ENCODE assay signal across 9 cellular contexts in the genomic region with DNA sequence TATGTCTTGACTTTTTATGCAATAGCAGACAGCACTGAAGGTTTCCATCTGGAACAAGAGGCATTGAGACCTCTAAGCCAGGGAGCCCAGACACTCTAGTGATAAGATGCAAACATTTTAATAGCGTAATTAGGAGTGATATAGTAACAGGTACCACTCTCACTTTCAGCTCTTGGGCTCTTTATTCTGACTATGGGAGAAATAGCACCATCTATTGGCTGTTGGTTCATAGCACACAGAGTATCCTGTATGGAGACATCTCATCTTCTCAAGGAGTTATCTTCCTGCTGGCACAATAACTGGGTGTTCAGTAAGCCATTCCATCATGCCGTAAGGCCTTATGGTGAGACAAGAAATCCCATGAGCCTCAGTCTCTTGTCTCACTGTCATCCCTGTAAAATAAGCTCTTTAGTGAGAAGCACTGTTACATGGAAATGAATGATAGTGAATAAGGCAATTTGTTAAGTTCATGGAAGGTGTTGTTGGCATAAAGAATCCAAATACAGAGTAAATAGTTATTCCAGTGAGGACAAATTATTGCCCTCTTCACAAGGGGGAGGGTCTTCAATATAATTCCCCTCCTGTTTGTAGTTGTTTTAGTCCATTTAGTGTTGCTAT. TPM values are rescaled to one million over a fixed set of nuclear protein-coding genes. Genes with fewer than 3 reads are reported as not detected.
DNase-seq lines count a peak whose midpoint lies in the region; ATAC-seq and TF ChIP-seq lines count a peak whose summit lies in the region.
"Had no signal": no experiment of that assay in that cellular context is flagged by ENCODE, and none has a peak within 500 bp of the region (broad histone marks: within the 10 kb centered on the region; RNA-seq: fewer than 3 reads in every experiment).

No MANE protein-coding gene starts in this region.

- H3K9me2 ChIP-seq in SU-DHL-6 (replicated peaks; ENCODE audit: insufficient read depth, low read length), result no peaks in the 10 kb centered on the region

- no peak overlapping the region for H3K27ac ChIP-seq in SU-DHL-6 (ENCODE audit: low read depth, low read length)

- H3K4me3 Mint-ChIP-seq in effector memory CD8-positive, alpha-beta T cell, result no peak overlapping the region
- H3K4me3 Mint-ChIP-seq: IgD-negative memory B cell had no signal

- H3K9me3 Mint-ChIP-seq in effector memory CD8-positive, alpha-beta T cell, result no peaks in the 10 kb centered on the region

- no peaks in the 10 kb centered on the region for H3K9me3 ChIP-seq in BE2C
- no peaks in the 10 kb centered on the region for H3K9me3 ChIP-seq in SU-DHL-6 (ENCODE audit: insufficient read depth, low read length)

- H3K9ac ChIP-seq in SU-DHL-6 (ENCODE audit: low read length), result no peak overlapping the region

- H3K27ac Mint-ChIP-seq in effector memory CD8-positive, alpha-beta T cell, result no peak overlapping the region

- peaks cover 17% of the 10 kb centered on the region for H3K4me1 ChIP-seq in BE2C

- peaks cover 3% of the 10 kb centered on the region for H3K36me3 Mint-ChIP-seq in effector memory CD8-positive, alpha-beta T cell (ENCODE audit: insufficient read depth)

- no peak overlapping the region for H3K4me2 ChIP-seq in SU-DHL-6 (ENCODE audit: low read depth, low read length, poor library complexity, severe bottlenecking)

- no peaks in the 10 kb centered on the region for H3F3A ChIP-seq in SU-DHL-6 (ENCODE audit: insufficient read depth)

- H3K27me3 Mint-ChIP-seq in effector memory CD8-positive, alpha-beta T cell, result no peaks in the 10 kb centered on the region
- H3K27me3 Mint-ChIP-seq: IgD-negative memory B cell had no signal

- H3K4me3 ChIP-seq in BE2C (ENCODE audit: low read depth, low read length) (no peak overlapping the region), SU-DHL-6 (ENCODE audit: insufficient read depth, low read length, poor library complexity, severe bottlenecking) (no peak overlapping the region)

- peaks cover 1 to 5% of the 10 kb centered on the region in 2 donors for H3K4me1 Mint-ChIP-seq in effector memory CD8-positive, alpha-beta T cell (ENCODE audit: low read depth in 2 of 2)

- ATAC-seq in GM18511 (IDR thresholded peaks at IDR 0.05; ENCODE audit: unreplicated experiment), result peak; percentile 50
- ATAC-seq in effector memory CD8-positive, alpha-beta T cell (replicated peaks), result no peak
- ATAC-seq in GM21576 (IDR thresholded peaks at IDR 0.05; ENCODE audit: unreplicated experiment), result no peak

- no peaks in the 10 kb centered on the region; the same call in 1 of the 2 replicates for H4K20me1 ChIP-seq in SU-DHL-6 (ENCODE audit: low read depth, low read length)

- H3K36me3 ChIP-seq in BE2C, result peaks cover 16% of the 10 kb centered on the region
- no peaks in the 10 kb centered on the region for H3K36me3 ChIP-seq in SU-DHL-6 (ENCODE audit: low read length)

- H2AFZ ChIP-seq in SU-DHL-6 (ENCODE audit: low read depth, low read length, severe bottlenecking), result no peak overlapping the region

- TF ChIP-seq CTCF in BE2C (IDR thresholded peaks at IDR 0.05; ENCODE audit: low read depth, low read length) (peak; percentile 84), SU-DHL-6 (IDR thresholded peaks at IDR 0.05; ENCODE audit: insufficient read depth, low read length, poor library complexity, severe bottlenecking) (peak; percentile 76)

- H3K79me2 ChIP-seq in SU-DHL-6 (ENCODE audit: insufficient read depth, low read length), result no peaks in the 10 kb centered on the region

- DNase-seq in BE2C, result no peak
- DNase-seq in HT-29 (ENCODE audit: low spot score), result peak; percentile 47
- DNase-seq in iPS DF 4.7 (ENCODE audit: extremely low read depth, low spot score), result peak; percentile 44
- no peak for DNase-seq in effector memory CD8-positive, alpha-beta T cell
- DNase-seq in activated T-cell treated with anti-CD3 and anti-CD28 coated beads for 4 hours, result no peak

- H3K27me3 ChIP-seq in BE2C (no peaks in the 10 kb centered on the region), SU-DHL-6 (ENCODE audit: low read length) (no peaks in the 10 kb centered on the region)

RNA-seq across cellular contexts. Expression of a gene that starts 48.3 kb away (rescaled TPM):
- 18.2 TPM for polyA plus RNA-seq in BE2C (2012; ENCODE audit: insufficient read depth, insufficient read length, low read depth)
- total RNA-seq in HT-29 (2014; rRNA removed; shearing (Covaris generic)), result 5.9 and 8.0 TPM in 2 replicates

Comparison
In these comparisons a context has a peak if more than half of its experiments do, and no peak if none do; other contexts are left out.
1. DNase-seq: peak in HT-29 (single experiment) and iPS DF 4.7 (single experiment); none in BE2C (single experiment), effector memory CD8-positive, alpha-beta T cell (0 of 3) and activated T-cell treated with anti-CD3 and anti-CD28 coated beads for 4 hours (single experiment).